ENCODE assay signal across 8 cellular contexts in the genomic region with DNA sequence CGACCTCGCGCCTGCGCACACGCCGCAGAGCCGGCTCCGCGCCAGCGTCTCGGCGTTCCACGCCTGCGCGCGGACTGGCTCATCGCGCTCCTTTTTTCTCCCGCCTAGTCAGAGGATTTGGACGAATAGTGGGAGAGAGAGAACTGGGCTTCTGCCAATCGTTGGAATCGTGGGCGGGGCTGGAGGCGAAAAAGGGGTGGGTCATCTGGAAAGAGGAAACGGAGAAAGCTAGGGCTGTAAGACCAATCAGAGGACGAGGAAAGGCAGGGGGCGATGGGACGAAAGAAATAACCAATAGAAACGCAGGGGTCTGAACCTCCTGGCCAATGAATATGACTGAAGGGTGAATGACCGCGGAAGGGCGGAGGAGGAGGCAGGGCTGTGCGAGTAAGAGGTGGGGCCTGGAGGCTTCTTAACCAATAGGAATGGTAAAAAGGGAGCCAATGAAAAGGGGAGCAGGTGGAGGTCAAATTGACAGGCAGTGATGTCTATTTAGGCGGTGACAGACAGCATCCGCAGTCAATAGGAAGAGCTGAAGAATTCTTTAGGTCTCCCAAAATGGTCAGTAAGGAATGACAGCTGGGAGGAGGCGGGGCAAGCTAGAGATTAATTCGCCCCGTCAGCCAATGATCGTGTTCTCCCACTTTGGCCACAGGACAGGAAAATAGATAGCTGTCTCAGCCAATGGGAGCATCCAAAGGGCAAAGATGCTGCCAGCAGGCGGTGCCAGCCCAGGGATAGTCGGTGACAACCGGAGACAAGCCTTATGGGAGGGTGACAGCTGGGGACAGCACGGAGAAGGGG. TPM values are rescaled to one million over a fixed set of nuclear protein-coding genes. Genes with fewer than 3 reads are reported as not detected.
DNase-seq lines count a peak whose midpoint lies in the region; ATAC-seq and TF ChIP-seq lines count a peak whose summit lies in the region.

A gene with protein sequence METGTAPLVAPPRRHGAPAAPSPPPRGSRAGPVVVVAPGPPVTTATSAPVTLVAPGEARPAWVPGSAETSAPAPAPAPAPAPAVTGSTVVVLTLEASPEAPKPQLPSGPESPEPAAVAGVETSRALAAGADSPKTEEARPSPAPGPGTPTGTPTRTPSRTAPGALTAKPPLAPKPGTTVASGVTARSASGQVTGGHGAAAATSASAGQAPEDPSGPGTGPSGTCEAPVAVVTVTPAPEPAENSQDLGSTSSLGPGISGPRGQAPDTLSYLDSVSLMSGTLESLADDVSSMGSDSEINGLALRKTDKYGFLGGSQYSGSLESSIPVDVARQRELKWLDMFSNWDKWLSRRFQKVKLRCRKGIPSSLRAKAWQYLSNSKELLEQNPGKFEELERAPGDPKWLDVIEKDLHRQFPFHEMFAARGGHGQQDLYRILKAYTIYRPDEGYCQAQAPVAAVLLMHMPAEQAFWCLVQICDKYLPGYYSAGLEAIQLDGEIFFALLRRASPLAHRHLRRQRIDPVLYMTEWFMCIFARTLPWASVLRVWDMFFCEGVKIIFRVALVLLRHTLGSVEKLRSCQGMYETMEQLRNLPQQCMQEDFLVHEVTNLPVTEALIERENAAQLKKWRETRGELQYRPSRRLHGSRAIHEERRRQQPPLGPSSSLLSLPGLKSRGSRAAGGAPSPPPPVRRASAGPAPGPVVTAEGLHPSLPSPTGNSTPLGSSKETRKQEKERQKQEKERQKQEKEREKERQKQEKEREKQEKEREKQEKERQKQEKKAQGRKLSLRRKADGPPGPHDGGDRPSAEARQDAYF (minus strand): TSS at position 51 of the 804 bp plus-strand sequence. CDS start 311 bp downstream, outside the sequence.

- H3K36me3 Mint-ChIP-seq in activated naive CD8-positive, alpha-beta T cell treated with anti-CD3 and anti-CD28 coated beads, Interleukin-2, amount 10 ng/mL, durations not matched to agents 7 days and 5 days: peaks cover 19% of the 10 kb centered on the region

- ATAC-seq in HG02759 (IDR thresholded peaks at IDR 0.05; ENCODE audit: unreplicated experiment): peak; percentile 74
- peak; percentile 83 for ATAC-seq in activated naive CD8-positive, alpha-beta T cell treated with anti-CD3 and anti-CD28 coated beads, Interleukin-2, amount 10 ng/mL, durations not matched to agents 7 days and 5 days (ENCODE audit: low read depth)

- TF ChIP-seq POLR2A in suprapubic skin (IDR thresholded peaks at IDR 0.05): no peak

- peak within 1 kb of the TSS; percentile 65 for H3K4me3 ChIP-seq in GM08714 (ENCODE audit: low read length)
- H3K4me3 ChIP-seq in suprapubic skin: peak within 1 kb of the TSS; percentile 92

- no peaks in the 10 kb centered on the region for H3K27me3 Mint-ChIP-seq in activated naive CD8-positive, alpha-beta T cell treated with anti-CD3 and anti-CD28 coated beads, Interleukin-2, amount 10 ng/mL, durations not matched to agents 7 days and 5 days

- H3K36me3 ChIP-seq in suprapubic skin: peaks cover 5% of the 10 kb centered on the region

- H3K4me1 Mint-ChIP-seq in activated naive CD8-positive, alpha-beta T cell treated with anti-CD3 and anti-CD28 coated beads, Interleukin-2, amount 10 ng/mL, durations not matched to agents 7 days and 5 days: peaks cover 40% of the 10 kb centered on the region

- peak within 1 kb of the TSS; percentile 96 for H3K4me3 Mint-ChIP-seq in activated naive CD8-positive, alpha-beta T cell treated with anti-CD3 and anti-CD28 coated beads, Interleukin-2, amount 10 ng/mL, durations not matched to agents 7 days and 5 days

- no peaks in the 10 kb centered on the region for H3K27me3 ChIP-seq in suprapubic skin

- POLR2A ChIA-PET in activated naive CD8-positive, alpha-beta T cell treated with anti-CD3 and anti-CD28 coated beads, Interleukin-2, amount 10 ng/mL, durations not matched to agents 7 days and 5 days (lab: Charles Lee): interaction anchor here (0.5 to 4.1 kb wide), 20 partner anchors 9 to 752 kb away, joined by 3 to 71 read pairs (median 5); a partner anchor contains a TSS

- peak within 1 kb of the TSS; percentile 99 for H3K27ac Mint-ChIP-seq in activated naive CD8-positive, alpha-beta T cell treated with anti-CD3 and anti-CD28 coated beads, Interleukin-2, amount 10 ng/mL, durations not matched to agents 7 days and 5 days

- DNase-seq in NCI-H128 (lab: John Stamatoyannopoulos, UW; ENCODE audit: unreplicated experiment) (peak; percentile 98), SW 1271 (lab: John Stamatoyannopoulos, UW) (peak; percentile 99 to 100), glomerular visceral epithelial cell (ENCODE audit: extremely low spot score) (peak; percentile 100), occipital lobe (lab: John Stamatoyannopoulos, UW) (peak; percentile 100), suprapubic skin (ENCODE audit: low spot score in 2 of 2) (peak; percentile 99)
- peak; percentile 96 for DNase-seq in activated naive CD8-positive, alpha-beta T cell treated with anti-CD3 and anti-CD28 coated beads, Interleukin-2, amount 10 ng/mL, durations not matched to agents 7 days and 5 days

- H3K9me3 ChIP-seq in suprapubic skin: no peaks in the 10 kb centered on the region

- H3K9me3 Mint-ChIP-seq in activated naive CD8-positive, alpha-beta T cell treated with anti-CD3 and anti-CD28 coated beads, Interleukin-2, amount 10 ng/mL, durations not matched to agents 7 days and 5 days: no peaks in the 10 kb centered on the region

- H3K4me1 ChIP-seq in suprapubic skin: peaks cover 39% of the 10 kb centered on the region

- H3K27ac ChIP-seq in suprapubic skin: peak within 1 kb of the TSS; percentile 88

- TF ChIP-seq CTCF in suprapubic skin (IDR thresholded peaks at IDR 0.05): peak in 1 of 2 donors; percentile 17

- no peak for TF ChIP-seq EP300 in suprapubic skin (IDR thresholded peaks at IDR 0.05)

- under 1% methylated on average over 40 of the region's 43 CpGs for WGBS in suprapubic skin

RNA-seq across cellular contexts. Expression of the gene that starts here (rescaled TPM):
- total RNA-seq in activated naive CD8-positive, alpha-beta T cell treated with anti-CD3 and anti-CD28 coated beads, Interleukin-2, amount 10 ng/mL, durations not matched to agents 7 days and 5 days: 10 to 100 TPM; 63.6 to 69.8 TPM
- 25.6 TPM for total RNA-seq in occipital lobe
- total RNA-seq in suprapubic skin: 10 to 100 TPM; 34.4 to 43.2 (median 38.4) TPM

Comparison
In these comparisons a context has a peak if more than half of its experiments do, and no peak if none do; other contexts are left out.
1. Peak in every context shown above with its lines: DNase-seq, ATAC-seq, H3K4me3 ChIP-seq and H3K27ac ChIP-seq.